In the genomic region with DNA sequence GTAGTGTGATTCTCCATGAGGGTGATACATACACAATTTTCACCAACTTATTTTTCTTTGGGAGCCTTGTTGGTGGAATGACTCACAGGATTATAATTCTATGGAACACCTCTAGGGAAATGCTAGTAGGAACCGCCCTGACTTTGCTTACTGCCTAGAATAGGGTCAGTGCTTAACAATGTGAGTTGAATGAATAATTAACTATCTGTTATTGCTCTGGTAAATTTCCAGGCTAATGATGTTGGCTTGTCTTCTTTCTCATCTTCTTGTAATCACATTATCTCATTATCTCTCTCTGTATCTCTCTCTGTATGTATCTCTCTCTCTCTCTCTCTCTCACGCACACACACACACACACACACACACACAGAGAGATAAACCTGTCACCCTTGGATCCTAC, we compare ENCODE assay signal across 28 cellular contexts.
A peak's percentile ranks its signal among the peaks of the same experiment; 100 is the strongest.
DNase-seq lines count a peak whose midpoint lies in the region; ATAC-seq and TF ChIP-seq lines count a peak whose summit lies in the region.
"Had no signal": no experiment of that assay in that cellular context is flagged by ENCODE, and none has a peak within 500 bp of the region (broad histone marks: within the 10 kb centered on the region; RNA-seq: fewer than 3 reads in every experiment).

No MANE protein-coding gene starts in this region.

- intact Hi-C loops in PC-3 (cut with micrococcal nuclease), result no loop called here

- DNase-seq in Caki2 (ENCODE audit: low read depth) (peak; percentile 95), PC-3 (peak; percentile 35), epithelial cell of proximal tubule (ENCODE audit: low read depth) (peak; percentile 83), kidney tubule cell (ENCODE audit: low spot score) (peak; percentile 98), RKO (ENCODE audit: low spot score) (no peak), DMS 273 treated with DMSO at 0.1 percent for 48 hours (lab: John Stamatoyannopoulos, UW) (no peak)
- no peak for DNase-seq in naive thymus-derived CD8-positive, alpha-beta T cell
- DNase-seq: activated CD4-positive, CD25-positive, alpha-beta regulatory T cell; activated naive CD4-positive, alpha-beta T cell treated with anti-CD3 and anti-CD28 coated beads for 36 hours; adrenal gland; foreskin melanocyte; GF-D8; H7; hippocampal formation; KG1; MV-4-11; NCI-H1436 treated with DMSO at 0.1 percent for 48 hours; NCI-H2107; NCI-H446 treated with DMSO at 0.1 percent for 48 hours; SJCRH30; T-helper 1 cell; thyroid gland had no signal

- H3K79me2 ChIP-seq in PC-3 (ENCODE audit: low read length), result no peaks in the 10 kb centered on the region

- no peak for ATAC-seq in PC-3
- no peak for ATAC-seq in HG02610 (IDR thresholded peaks at IDR 0.05; ENCODE audit: unreplicated experiment)
- no peak for ATAC-seq in naive thymus-derived CD8-positive, alpha-beta T cell
- ATAC-seq: natural killer cell treated with Interleukin-12 subunit alpha and Interleukin-12 subunit beta and Interleukin-15 and Interleukin-18, amount 100 ng/mL, for 72 hours had no signal

- BruUV-seq in PC-3 (replicated peaks; lab: Mats Ljungman, UMichigan), result no TSS peak

- H3K4me2 ChIP-seq in PC-3 (ENCODE audit: low read length), result no peak overlapping the region

- no peak overlapping the region for H3K27ac ChIP-seq in PC-3 (ENCODE audit: low read length)
- H3K27ac ChIP-seq: adrenal gland, epithelial cell of prostate, SJCRH30, thyroid gland had no signal

- H3K27me3 ChIP-seq in PC-3 (ENCODE audit: low read length), result no peaks in the 10 kb centered on the region
- H3K27me3 ChIP-seq: adrenal gland, SJCRH30, thyroid gland had no signal

- H3K9me3 ChIP-seq in PC-3 (ENCODE audit: low read length), result no peaks in the 10 kb centered on the region
- H3K9me3 ChIP-seq: adrenal gland, SJCRH30, thyroid gland had no signal

- H3F3A ChIP-seq in PC-3 (ENCODE audit: low read length, unreplicated experiment), result no peaks in the 10 kb centered on the region

- H3K4me1 Mint-ChIP-seq in naive thymus-derived CD8-positive, alpha-beta T cell, result no peaks in the 10 kb centered on the region
- H3K4me1 Mint-ChIP-seq: brain had no signal

- H3K9ac ChIP-seq in PC-3 (ENCODE audit: low read length), result no peak overlapping the region

- no peaks in the 10 kb centered on the region for H3K36me3 ChIP-seq in PC-3 (ENCODE audit: low read depth, low read length)
- H3K36me3 ChIP-seq: adrenal gland, thyroid gland had no signal

- H2AFZ ChIP-seq in PC-3 (ENCODE audit: low read length), result no peak overlapping the region

- in situ Hi-C loops in Caki2 (cut with HindIII; ENCODE audit: low pct_unique_long_range_greater_than_20kb, low sequenced_read_pairs), result no loop called here

- POLR2A ChIA-PET in PC-3 (lab: Charles Lee; ENCODE audit: unreplicated experiment), result no interaction called here
- POLR2A ChIA-PET in naive thymus-derived CD8-positive, alpha-beta T cell (lab: Charles Lee), result no interaction called here

- CTCF ChIA-PET in PC-3 (lab: Charles Lee), result no interaction called here

- H3K36me3 Mint-ChIP-seq in naive thymus-derived CD8-positive, alpha-beta T cell, result no peaks in the 10 kb centered on the region
- H3K36me3 Mint-ChIP-seq: brain; natural killer cell treated with Interleukin-12 subunit alpha and Interleukin-12 subunit beta and Interleukin-15 and Interleukin-18, amount 100 ng/mL, for 72 hours had no signal

- H3K4me3 Mint-ChIP-seq in naive thymus-derived CD8-positive, alpha-beta T cell, result no peak overlapping the region
- H3K4me3 Mint-ChIP-seq: activated naive CD4-positive, alpha-beta T cell treated with anti-CD3 and anti-CD28 coated beads for 36 hours; activated T-helper 1 cell treated with anti-CD3 and anti-CD28 coated beads, Interleukin-12 subunit alpha, Interleukin-12 subunit beta, Interleukin-2, Interleukin-4 antibody, amounts not matched to agents 30 ng/mL and 10 ng/mL and 1 ng/mL, durations not matched to agents 14 hours and 24 hours and 36 hours; brain; natural killer cell treated with Interleukin-12 subunit alpha and Interleukin-12 subunit beta and Interleukin-15 and Interleukin-18, amount 100 ng/mL, for 72 hours; stimulated activated naive CD8-positive, alpha-beta T cell treated with anti-CD3 and anti-CD28 coated beads, Interleukin-15, Interleukin-2, amounts not matched to agents 100 ng/mL and 50 ng/mL, for 24 hours had no signal

- H3K4me1 ChIP-seq in PC-3 (ENCODE audit: insufficient read depth, low read length), result peaks cover 9% of the 10 kb centered on the region; the same call in 1 of the 2 replicates
- H3K4me1 ChIP-seq: adrenal gland, SJCRH30, thyroid gland had no signal

- no peak overlapping the region for H3K27ac Mint-ChIP-seq in naive thymus-derived CD8-positive, alpha-beta T cell
- H3K27ac Mint-ChIP-seq: activated naive CD4-positive, alpha-beta T cell treated with anti-CD3 and anti-CD28 coated beads for 36 hours; activated T-helper 1 cell treated with anti-CD3 and anti-CD28 coated beads, Interleukin-12 subunit alpha, Interleukin-12 subunit beta, Interleukin-2, Interleukin-4 antibody, amounts not matched to agents 30 ng/mL and 10 ng/mL and 1 ng/mL, durations not matched to agents 14 hours and 24 hours and 36 hours; brain; natural killer cell treated with Interleukin-12 subunit alpha and Interleukin-12 subunit beta and Interleukin-15 and Interleukin-18, amount 100 ng/mL, for 72 hours; stimulated activated naive CD8-positive, alpha-beta T cell treated with anti-CD3 and anti-CD28 coated beads, Interleukin-15, Interleukin-2, amounts not matched to agents 100 ng/mL and 50 ng/mL, for 24 hours had no signal

- H3K9me3 Mint-ChIP-seq in naive thymus-derived CD8-positive, alpha-beta T cell, result peaks cover 0 to 8% (median 0%) of the 10 kb centered on the region in 9 donors
- H3K9me3 Mint-ChIP-seq: activated naive CD4-positive, alpha-beta T cell treated with anti-CD3 and anti-CD28 coated beads for 36 hours; activated T-helper 1 cell treated with anti-CD3 and anti-CD28 coated beads, Interleukin-12 subunit alpha, Interleukin-12 subunit beta, Interleukin-2, Interleukin-4 antibody, amounts not matched to agents 30 ng/mL and 10 ng/mL and 1 ng/mL, durations not matched to agents 14 hours and 24 hours and 36 hours; brain; stimulated activated naive CD8-positive, alpha-beta T cell treated with anti-CD3 and anti-CD28 coated beads, Interleukin-15, Interleukin-2, amounts not matched to agents 100 ng/mL and 50 ng/mL, for 24 hours had no signal

- H4K20me1 ChIP-seq in PC-3 (ENCODE audit: low read length), result no peaks in the 10 kb centered on the region

- TF ChIP-seq CTCF in PC-3 (conservative IDR thresholded peaks at IDR 0.05; ENCODE audit: low read depth, low read length) (no peak), epithelial cell of proximal tubule (conservative IDR thresholded peaks at IDR 0.05; ENCODE audit: low read depth, low read length) (no peak)

- H3K9me2 ChIP-seq in PC-3 (replicated peaks; ENCODE audit: low read length), result no peaks in the 10 kb centered on the region

- H3K27me3 Mint-ChIP-seq in naive thymus-derived CD8-positive, alpha-beta T cell, result peaks cover 0 to 4% (median 2%) of the 10 kb centered on the region in 5 donors
- H3K27me3 Mint-ChIP-seq: natural killer cell treated with Interleukin-12 subunit alpha and Interleukin-12 subunit beta and Interleukin-15 and Interleukin-18, amount 100 ng/mL, for 72 hours; stimulated activated naive CD8-positive, alpha-beta T cell treated with anti-CD3 and anti-CD28 coated beads, Interleukin-15, Interleukin-2, amounts not matched to agents 100 ng/mL and 50 ng/mL, for 24 hours had no signal

- H3K4me3 ChIP-seq in PC-3 (ENCODE audit: low read length) (no peak overlapping the region), epithelial cell of proximal tubule (ENCODE audit: low read depth, low read length) (peak overlapping the region; percentile 43)
- H3K4me3 ChIP-seq: adrenal gland, SJCRH30, thyroid gland had no signal

Comparison
In these comparisons a context has a peak if more than half of its experiments do, and no peak if none do; other contexts are left out.
1. DNase-seq: peak in Caki2 (single experiment), PC-3 (single experiment), epithelial cell of proximal tubule (single experiment) and kidney tubule cell (single experiment); none in RKO (single experiment), DMS 273 treated with DMSO at 0.1 percent for 48 hours (single experiment) and naive thymus-derived CD8-positive, alpha-beta T cell (0 of 10).